20 cellular contexts compared by ENCODE assay signal in genomic region chr10:90740265-90740664, GRCh38.
"Had no signal": no experiment of that assay in that cellular context is flagged by ENCODE, and none has a peak within 500 bp of the region (broad histone marks: within the 10 kb centered on the region; RNA-seq: fewer than 3 reads in every experiment).

No MANE protein-coding gene starts in this region.

- H3K27ac ChIP-seq: colonic mucosa, epithelial cell of prostate, foreskin keratinocyte, gastroesophageal sphincter, heart right ventricle, left lung, lower lobe of right lung had no signal

- DNase-seq: colonic mucosa; cortex of kidney; effector CD8-positive, alpha-beta T cell; effector memory CD8-positive, alpha-beta T cell; endodermal cell; erythroblast; foreskin keratinocyte; head of caudate nucleus; heart right ventricle; hippocampal formation; left cardiac atrium; left lung; left ventricle myocardium superior; lower lobe of right lung; mesenchymal stem cell; mucosa of descending colon; naive B cell; naive thymus-derived CD8-positive, alpha-beta T cell had no signal

- H3K4me1 ChIP-seq: colonic mucosa, gastroesophageal sphincter, heart right ventricle, left lung, lower lobe of right lung had no signal

- H3K27me3 ChIP-seq: colonic mucosa, foreskin keratinocyte, gastroesophageal sphincter, left lung had no signal

- H3K9me3 ChIP-seq: colonic mucosa, gastroesophageal sphincter, heart right ventricle, left lung, lower lobe of right lung, mucosa of descending colon had no signal

- ATAC-seq: effector memory CD8-positive, alpha-beta T cell; foreskin keratinocyte; gastroesophageal sphincter; heart right ventricle; left cardiac atrium; left lung; left ventricle myocardium superior; lower lobe of right lung; mucosa of descending colon; naive thymus-derived CD8-positive, alpha-beta T cell had no signal

- H3K36me3 ChIP-seq: colonic mucosa, gastroesophageal sphincter, heart right ventricle, left lung, lower lobe of right lung had no signal

- H3K4me3 ChIP-seq: colonic mucosa, gastroesophageal sphincter, heart right ventricle, left lung, lower lobe of right lung, mucosa of descending colon had no signal
